ENCODE assay signal across 1 cellular context in genomic region chr14:76729195-76729594, GRCh38.
TF ChIP-seq lines count a peak whose summit lies in the region.

No MANE protein-coding gene starts in this region.

TF ChIP-seq in WTC11, 78 proteins besides CTCF, POLR2A, EP300 and RAD21 (continued from another document):
- TF ChIP-seq GABPB1 (CRISPR knock-in tag; IDR thresholded peaks at IDR 0.05) (no peak), ZNF219 (CRISPR knock-in tag; IDR thresholded peaks at IDR 0.05; ENCODE audit: borderline replicate concordance) (no peak), ZNF263 (CRISPR knock-in tag; IDR thresholded peaks at IDR 0.05; ENCODE audit: low read depth) (no peak), ZNF423 (CRISPR knock-in tag; IDR thresholded peaks at IDR 0.05) (no peak), KAT7 (CRISPR knock-in tag; IDR thresholded peaks at IDR 0.05; ENCODE audit: borderline replicate concordance) (no peak), GTF2I (CRISPR knock-in tag; conservative IDR thresholded peaks at IDR 0.05) (no peak), ZNF671 (CRISPR knock-in tag; IDR thresholded peaks at IDR 0.05) (no peak)
- TF ChIP-seq, protein P1, sequence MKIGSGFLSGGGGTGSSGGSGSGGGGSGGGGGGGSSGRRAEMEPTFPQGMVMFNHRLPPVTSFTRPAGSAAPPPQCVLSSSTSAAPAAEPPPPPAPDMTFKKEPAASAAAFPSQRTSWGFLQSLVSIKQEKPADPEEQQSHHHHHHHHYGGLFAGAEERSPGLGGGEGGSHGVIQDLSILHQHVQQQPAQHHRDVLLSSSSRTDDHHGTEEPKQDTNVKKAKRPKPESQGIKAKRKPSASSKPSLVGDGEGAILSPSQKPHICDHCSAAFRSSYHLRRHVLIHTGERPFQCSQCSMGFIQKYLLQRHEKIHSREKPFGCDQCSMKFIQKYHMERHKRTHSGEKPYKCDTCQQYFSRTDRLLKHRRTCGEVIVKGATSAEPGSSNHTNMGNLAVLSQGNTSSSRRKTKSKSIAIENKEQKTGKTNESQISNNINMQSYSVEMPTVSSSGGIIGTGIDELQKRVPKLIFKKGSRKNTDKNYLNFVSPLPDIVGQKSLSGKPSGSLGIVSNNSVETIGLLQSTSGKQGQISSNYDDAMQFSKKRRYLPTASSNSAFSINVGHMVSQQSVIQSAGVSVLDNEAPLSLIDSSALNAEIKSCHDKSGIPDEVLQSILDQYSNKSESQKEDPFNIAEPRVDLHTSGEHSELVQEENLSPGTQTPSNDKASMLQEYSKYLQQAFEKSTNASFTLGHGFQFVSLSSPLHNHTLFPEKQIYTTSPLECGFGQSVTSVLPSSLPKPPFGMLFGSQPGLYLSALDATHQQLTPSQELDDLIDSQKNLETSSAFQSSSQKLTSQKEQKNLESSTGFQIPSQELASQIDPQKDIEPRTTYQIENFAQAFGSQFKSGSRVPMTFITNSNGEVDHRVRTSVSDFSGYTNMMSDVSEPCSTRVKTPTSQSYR (CRISPR knock-in tag; IDR thresholded peaks at IDR 0.05), result no peak
- TF ChIP-seq, protein P2, sequence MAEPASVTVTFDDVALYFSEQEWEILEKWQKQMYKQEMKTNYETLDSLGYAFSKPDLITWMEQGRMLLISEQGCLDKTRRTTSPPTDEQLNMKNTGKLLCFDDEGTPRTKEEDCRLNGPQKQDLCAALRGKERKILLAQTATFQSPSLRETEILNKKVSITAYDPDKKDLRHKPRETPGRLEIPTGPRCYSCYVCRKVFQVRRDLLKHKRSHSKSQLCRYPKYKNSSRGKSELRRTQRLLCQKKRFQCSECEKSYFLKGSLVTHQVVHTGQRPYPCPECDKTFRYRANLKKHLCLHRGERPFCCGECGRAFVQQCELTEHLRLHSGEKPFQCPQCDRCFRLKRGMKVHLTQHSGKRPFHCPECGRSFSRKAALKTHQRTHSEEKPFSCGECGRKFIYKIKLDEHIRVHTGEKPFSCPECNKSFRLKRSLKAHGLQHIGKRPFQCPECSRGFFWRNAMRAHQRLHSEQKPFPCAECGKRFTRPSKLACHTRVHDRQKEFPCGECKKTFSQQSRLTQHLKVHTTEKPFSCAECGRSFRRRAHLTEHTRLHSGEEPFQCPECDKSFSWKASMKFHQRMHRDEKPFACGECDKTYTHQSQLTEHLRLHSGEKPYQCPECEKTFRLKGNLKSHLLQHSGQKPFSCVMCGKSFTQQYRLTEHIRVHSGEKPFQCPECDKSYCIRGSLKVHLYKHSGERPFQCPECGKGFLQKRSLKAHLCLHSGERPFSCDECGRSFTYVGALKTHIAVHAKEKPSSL (CRISPR knock-in tag; conservative IDR thresholded peaks at IDR 0.05), result no peak
- TF ChIP-seq, protein P3, sequence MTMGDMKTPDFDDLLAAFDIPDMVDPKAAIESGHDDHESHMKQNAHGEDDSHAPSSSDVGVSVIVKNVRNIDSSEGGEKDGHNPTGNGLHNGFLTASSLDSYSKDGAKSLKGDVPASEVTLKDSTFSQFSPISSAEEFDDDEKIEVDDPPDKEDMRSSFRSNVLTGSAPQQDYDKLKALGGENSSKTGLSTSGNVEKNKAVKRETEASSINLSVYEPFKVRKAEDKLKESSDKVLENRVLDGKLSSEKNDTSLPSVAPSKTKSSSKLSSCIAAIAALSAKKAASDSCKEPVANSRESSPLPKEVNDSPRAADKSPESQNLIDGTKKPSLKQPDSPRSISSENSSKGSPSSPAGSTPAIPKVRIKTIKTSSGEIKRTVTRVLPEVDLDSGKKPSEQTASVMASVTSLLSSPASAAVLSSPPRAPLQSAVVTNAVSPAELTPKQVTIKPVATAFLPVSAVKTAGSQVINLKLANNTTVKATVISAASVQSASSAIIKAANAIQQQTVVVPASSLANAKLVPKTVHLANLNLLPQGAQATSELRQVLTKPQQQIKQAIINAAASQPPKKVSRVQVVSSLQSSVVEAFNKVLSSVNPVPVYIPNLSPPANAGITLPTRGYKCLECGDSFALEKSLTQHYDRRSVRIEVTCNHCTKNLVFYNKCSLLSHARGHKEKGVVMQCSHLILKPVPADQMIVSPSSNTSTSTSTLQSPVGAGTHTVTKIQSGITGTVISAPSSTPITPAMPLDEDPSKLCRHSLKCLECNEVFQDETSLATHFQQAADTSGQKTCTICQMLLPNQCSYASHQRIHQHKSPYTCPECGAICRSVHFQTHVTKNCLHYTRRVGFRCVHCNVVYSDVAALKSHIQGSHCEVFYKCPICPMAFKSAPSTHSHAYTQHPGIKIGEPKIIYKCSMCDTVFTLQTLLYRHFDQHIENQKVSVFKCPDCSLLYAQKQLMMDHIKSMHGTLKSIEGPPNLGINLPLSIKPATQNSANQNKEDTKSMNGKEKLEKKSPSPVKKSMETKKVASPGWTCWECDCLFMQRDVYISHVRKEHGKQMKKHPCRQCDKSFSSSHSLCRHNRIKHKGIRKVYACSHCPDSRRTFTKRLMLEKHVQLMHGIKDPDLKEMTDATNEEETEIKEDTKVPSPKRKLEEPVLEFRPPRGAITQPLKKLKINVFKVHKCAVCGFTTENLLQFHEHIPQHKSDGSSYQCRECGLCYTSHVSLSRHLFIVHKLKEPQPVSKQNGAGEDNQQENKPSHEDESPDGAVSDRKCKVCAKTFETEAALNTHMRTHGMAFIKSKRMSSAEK (CRISPR knock-in tag; IDR thresholded peaks at IDR 0.05; ENCODE audit: borderline replicate concordance), result no peak
- TF ChIP-seq, protein P4, sequence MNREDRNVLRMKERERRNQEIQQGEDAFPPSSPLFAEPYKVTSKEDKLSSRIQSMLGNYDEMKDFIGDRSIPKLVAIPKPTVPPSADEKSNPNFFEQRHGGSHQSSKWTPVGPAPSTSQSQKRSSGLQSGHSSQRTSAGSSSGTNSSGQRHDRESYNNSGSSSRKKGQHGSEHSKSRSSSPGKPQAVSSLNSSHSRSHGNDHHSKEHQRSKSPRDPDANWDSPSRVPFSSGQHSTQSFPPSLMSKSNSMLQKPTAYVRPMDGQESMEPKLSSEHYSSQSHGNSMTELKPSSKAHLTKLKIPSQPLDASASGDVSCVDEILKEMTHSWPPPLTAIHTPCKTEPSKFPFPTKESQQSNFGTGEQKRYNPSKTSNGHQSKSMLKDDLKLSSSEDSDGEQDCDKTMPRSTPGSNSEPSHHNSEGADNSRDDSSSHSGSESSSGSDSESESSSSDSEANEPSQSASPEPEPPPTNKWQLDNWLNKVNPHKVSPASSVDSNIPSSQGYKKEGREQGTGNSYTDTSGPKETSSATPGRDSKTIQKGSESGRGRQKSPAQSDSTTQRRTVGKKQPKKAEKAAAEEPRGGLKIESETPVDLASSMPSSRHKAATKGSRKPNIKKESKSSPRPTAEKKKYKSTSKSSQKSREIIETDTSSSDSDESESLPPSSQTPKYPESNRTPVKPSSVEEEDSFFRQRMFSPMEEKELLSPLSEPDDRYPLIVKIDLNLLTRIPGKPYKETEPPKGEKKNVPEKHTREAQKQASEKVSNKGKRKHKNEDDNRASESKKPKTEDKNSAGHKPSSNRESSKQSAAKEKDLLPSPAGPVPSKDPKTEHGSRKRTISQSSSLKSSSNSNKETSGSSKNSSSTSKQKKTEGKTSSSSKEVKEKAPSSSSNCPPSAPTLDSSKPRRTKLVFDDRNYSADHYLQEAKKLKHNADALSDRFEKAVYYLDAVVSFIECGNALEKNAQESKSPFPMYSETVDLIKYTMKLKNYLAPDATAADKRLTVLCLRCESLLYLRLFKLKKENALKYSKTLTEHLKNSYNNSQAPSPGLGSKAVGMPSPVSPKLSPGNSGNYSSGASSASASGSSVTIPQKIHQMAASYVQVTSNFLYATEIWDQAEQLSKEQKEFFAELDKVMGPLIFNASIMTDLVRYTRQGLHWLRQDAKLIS (CRISPR knock-in tag; IDR thresholded peaks at IDR 0.05; ENCODE audit: borderline replicate concordance), result no peak
